ENCODE assay signal across 8 cellular contexts in genomic region chr7:51123322-51124021, GRCh38.
DNase-seq lines count a peak whose midpoint lies in the region; ATAC-seq and TF ChIP-seq lines count a peak whose summit lies in the region.

No MANE protein-coding gene starts in this region.

- no peaks in the 10 kb centered on the region for H3K27me3 Mint-ChIP-seq in activated naive CD8-positive, alpha-beta T cell treated with anti-CD3 and anti-CD28 coated beads for 36 hours
- no peaks in the 10 kb centered on the region for H3K27me3 Mint-ChIP-seq in stimulated activated naive B cell treated with anti-CD40 and anti-IgM and Interleukin-4, amounts not matched to agents 10 μg/mL and 1 μg/mL and 100 μg/mL, for 72 hours

- peak; percentile 64 to 82 for ATAC-seq in stimulated activated naive B cell treated with anti-CD40 and anti-IgM and Interleukin-4, amounts not matched to agents 10 μg/mL and 1 μg/mL and 100 μg/mL, for 72 hours (replicated peaks)
- ATAC-seq in HG03521 (IDR thresholded peaks at IDR 0.05; ENCODE audit: unreplicated experiment), result no peak

- H3K9me3 Mint-ChIP-seq in activated naive CD8-positive, alpha-beta T cell treated with anti-CD3 and anti-CD28 coated beads for 36 hours, result no peaks in the 10 kb centered on the region
- H3K9me3 Mint-ChIP-seq in stimulated activated naive B cell treated with anti-CD40 and anti-IgM and Interleukin-4, amounts not matched to agents 10 μg/mL and 1 μg/mL and 100 μg/mL, for 72 hours, result no peaks in the 10 kb centered on the region

- no peaks in the 10 kb centered on the region for H3K36me3 Mint-ChIP-seq in activated naive CD8-positive, alpha-beta T cell treated with anti-CD3 and anti-CD28 coated beads for 36 hours
- H3K36me3 Mint-ChIP-seq in stimulated activated naive B cell treated with anti-CD40 and anti-IgM and Interleukin-4, amounts not matched to agents 10 μg/mL and 1 μg/mL and 100 μg/mL, for 72 hours, result no peaks in the 10 kb centered on the region

- no peak for TF ChIP-seq CTCF in AG09319 (IDR thresholded peaks at IDR 0.05; ENCODE audit: low read depth, low read length)

- no peak overlapping the region for H3K4me3 Mint-ChIP-seq in activated naive CD8-positive, alpha-beta T cell treated with anti-CD3 and anti-CD28 coated beads for 36 hours
- no peak overlapping the region for H3K4me3 Mint-ChIP-seq in stimulated activated naive B cell treated with anti-CD40 and anti-IgM and Interleukin-4, amounts not matched to agents 10 μg/mL and 1 μg/mL and 100 μg/mL, for 72 hours

- H3K4me1 Mint-ChIP-seq in activated naive CD8-positive, alpha-beta T cell treated with anti-CD3 and anti-CD28 coated beads for 36 hours, result peaks cover 29% of the 10 kb centered on the region
- H3K4me1 Mint-ChIP-seq in stimulated activated naive B cell treated with anti-CD40 and anti-IgM and Interleukin-4, amounts not matched to agents 10 μg/mL and 1 μg/mL and 100 μg/mL, for 72 hours, result peaks cover 2 to 17% of the 10 kb centered on the region in 2 donors

- peak overlapping the region; percentile 73 for H3K27ac Mint-ChIP-seq in activated naive CD8-positive, alpha-beta T cell treated with anti-CD3 and anti-CD28 coated beads for 36 hours
- no peak overlapping the region for H3K27ac Mint-ChIP-seq in stimulated activated naive B cell treated with anti-CD40 and anti-IgM and Interleukin-4, amounts not matched to agents 10 μg/mL and 1 μg/mL and 100 μg/mL, for 72 hours

- DNase-seq in AG09319 (ENCODE audit: extremely low read depth, low read depth) (peak; percentile 43), LHCN-M2 (ENCODE audit: low read depth) (peak; percentile 99), kidney glomerular epithelial cell (lab: John Stamatoyannopoulos, UW) (peak; percentile 87), NCI-H748 (lab: John Stamatoyannopoulos, UW; ENCODE audit: unreplicated experiment) (no peak), NCI-H187 treated with DMSO at 0.1 percent for 48 hours (lab: John Stamatoyannopoulos, UW) (no peak)
- peak; percentile 62 for DNase-seq in activated naive CD8-positive, alpha-beta T cell treated with anti-CD3 and anti-CD28 coated beads for 36 hours
- no peak for DNase-seq in stimulated activated naive B cell treated with anti-CD40 and anti-IgM and Interleukin-4, amounts not matched to agents 10 μg/mL and 1 μg/mL and 100 μg/mL, for 72 hours

Comparison
In these comparisons a context has a peak if more than half of its experiments do, and no peak if none do; other contexts are left out.
1. DNase-seq: peak in AG09319 (single experiment), LHCN-M2 (single experiment), activated naive CD8-positive, alpha-beta T cell treated with anti-CD3 and anti-CD28 coated beads for 36 hours (single experiment) and kidney glomerular epithelial cell (single experiment); none in stimulated activated naive B cell treated with anti-CD40 and anti-IgM and Interleukin-4, amounts not matched to agents 10 μg/mL and 1 μg/mL and 100 μg/mL, for 72 hours (single experiment), NCI-H748 (single experiment) and NCI-H187 treated with DMSO at 0.1 percent for 48 hours (single experiment).